In the genomic region with DNA sequence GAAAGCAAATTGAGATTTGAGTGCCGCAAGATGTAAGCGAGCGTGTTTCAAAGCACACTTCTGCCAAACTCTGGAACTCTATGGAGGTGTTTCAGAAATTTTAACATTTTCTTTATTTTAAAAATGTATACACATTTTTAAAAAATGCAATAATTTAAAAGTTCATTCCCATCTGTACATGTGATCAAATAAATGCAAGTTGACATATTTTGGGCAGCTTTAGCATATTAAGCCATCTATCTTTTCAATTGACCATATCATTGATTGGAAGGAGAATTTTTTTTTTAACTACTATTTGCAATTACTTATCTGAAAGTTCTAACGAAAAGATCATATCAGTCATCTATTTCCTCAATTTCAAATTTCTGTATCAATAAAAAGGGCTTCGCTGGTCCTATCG, we compare ENCODE assay signal across 22 cellular contexts.
"Had no signal": no experiment of that assay in that cellular context is flagged by ENCODE, and none has a peak within 500 bp of the region (broad histone marks: within the 10 kb centered on the region; RNA-seq: fewer than 3 reads in every experiment).

No MANE protein-coding gene starts in this region.

- ATAC-seq: foreskin keratinocyte, left colon, left lung, lower lobe of right lung had no signal

- H3K36me3 Mint-ChIP-seq: immature natural killer cell had no signal

- H3K27ac Mint-ChIP-seq: immature natural killer cell, mesothelial cell of epicardium had no signal

- H3K27ac ChIP-seq: colonic mucosa, esophagus muscularis mucosa, foreskin keratinocyte, gastroesophageal sphincter, heart left ventricle, left lung, lower lobe of right lung had no signal

- H3K4me1 Mint-ChIP-seq: immature natural killer cell had no signal

- H3K27me3 ChIP-seq: colonic mucosa, dorsolateral prefrontal cortex, esophagus muscularis mucosa, gastroesophageal sphincter, heart left ventricle, hepatocyte, left lung had no signal

- H3K4me3 Mint-ChIP-seq: immature natural killer cell, mesothelial cell of epicardium had no signal

- H3K9me3 ChIP-seq: colonic mucosa, esophagus muscularis mucosa, gastroesophageal sphincter, heart left ventricle, left lung, lower lobe of right lung had no signal

- H3K4me1 ChIP-seq: colonic mucosa, foreskin keratinocyte, gastroesophageal sphincter, left lung, lower lobe of right lung had no signal

- H3K9me3 Mint-ChIP-seq: immature natural killer cell, mesothelial cell of epicardium had no signal

- DNase-seq: colonic mucosa; dermis blood vessel endothelial cell; dorsolateral prefrontal cortex; effector CD4-positive, alpha-beta T cell; effector memory CD4-positive, alpha-beta T cell; foreskin keratinocyte; hypothalamus; immature natural killer cell; kidney; kidney glomerular epithelial cell; left colon; left lung; left ventricle myocardium superior; lower lobe of right lung; mesenchymal stem cell had no signal

- H3K4me3 ChIP-seq: colonic mucosa, esophagus muscularis mucosa, gastroesophageal sphincter, heart left ventricle, hepatocyte, left lung, lower lobe of right lung had no signal

- FAIRE-seq: endothelial cell of umbilical vein, frontal cortex, kidney had no signal

- H3K36me3 ChIP-seq: colonic mucosa, esophagus muscularis mucosa, gastroesophageal sphincter, left lung, lower lobe of right lung had no signal
